ENCODE assay signal across 12 cellular contexts in the genomic region with DNA sequence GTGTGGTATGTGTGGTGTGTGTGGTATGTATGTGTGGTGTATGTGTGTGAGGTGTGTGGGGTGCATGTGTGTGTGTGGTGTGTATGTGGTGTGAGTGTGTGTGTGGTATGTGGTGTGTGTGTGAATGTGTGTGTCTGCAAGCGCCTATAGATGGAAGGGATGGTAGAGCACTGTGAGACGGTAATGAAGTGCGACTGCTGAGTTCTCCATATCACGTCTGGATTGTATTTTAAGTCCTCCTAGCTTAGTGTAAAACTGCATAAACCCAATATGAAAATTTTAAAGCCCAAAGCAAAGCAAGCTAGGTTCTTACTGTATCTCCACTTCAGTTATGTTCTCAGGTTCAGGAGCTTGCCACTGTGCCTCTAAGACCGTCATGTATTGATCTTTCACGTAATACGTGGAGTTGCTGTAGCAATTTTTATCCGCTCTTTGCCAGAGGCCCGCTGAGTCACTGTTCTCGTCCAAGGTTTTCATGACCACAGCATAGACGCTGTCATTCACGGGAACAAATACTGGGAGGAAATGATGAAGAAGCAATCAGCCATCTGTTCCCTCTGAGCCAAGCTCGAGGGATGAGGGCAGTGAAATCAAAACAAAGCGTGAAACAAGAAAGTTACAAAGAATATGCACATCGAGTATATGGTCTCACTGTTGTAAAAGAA. TPM values are rescaled to one million over a fixed set of nuclear protein-coding genes. Genes with fewer than 3 reads are reported as not detected.
DNase-seq lines count a peak whose midpoint lies in the region; ATAC-seq, FAIRE-seq and TF ChIP-seq lines count a peak whose summit lies in the region.
"Had no signal": no experiment of that assay in that cellular context is flagged by ENCODE, and none has a peak within 500 bp of the region (broad histone marks: within the 10 kb centered on the region; RNA-seq: fewer than 3 reads in every experiment).

No MANE protein-coding gene starts in this region.

- ATAC-seq in GM12878 (no peak), left lung (peak; percentile 19), HG03469 (IDR thresholded peaks at IDR 0.05; ENCODE audit: unreplicated experiment) (no peak), GM21786 (IDR thresholded peaks at IDR 0.05; ENCODE audit: unreplicated experiment) (no peak)
- ATAC-seq: gastroesophageal sphincter; stimulated activated naive B cell treated with anti-CD40 and anti-IgM and Interleukin-4, amounts not matched to agents 10 μg/mL and 1 μg/mL and 100 μg/mL, for 72 hours had no signal

- H3K27ac ChIP-seq in GM12878 (ENCODE audit: control insufficient read depth, insufficient read depth) (no peak overlapping the region), left lung (no peak overlapping the region), MM.1S (ENCODE audit: low read length) (no peak overlapping the region)
- H3K27ac ChIP-seq: gastroesophageal sphincter had no signal

- in situ Hi-C loops in GM12878 (cut with MboI): no loop called here

- H2AFZ ChIP-seq in GM12878 (ENCODE audit: control insufficient read depth, low read depth, low read length): no peak overlapping the region
- H2AFZ ChIP-seq in MM.1S (ENCODE audit: low read length): no peak overlapping the region

- TF ChIP-seq RAD21 in GM12878 (IDR thresholded peaks at IDR 0.05; ENCODE audit: insufficient read depth, low read depth, low read length): no peak

- DNase-seq in DMS 273 (lab: John Stamatoyannopoulos, UW; ENCODE audit: unreplicated experiment) (peak; percentile 57), NCI-H1092 (lab: John Stamatoyannopoulos, UW) (peak; percentile 65), GM12878 (ENCODE audit: low read depth, low spot score) (no peak), left lung (no peak), GF-D8 (lab: John Stamatoyannopoulos, UW) (no peak), MM.1S (no peak)
- DNase-seq: stimulated activated naive B cell treated with anti-CD40 and anti-IgM and Interleukin-4, amounts not matched to agents 10 μg/mL and 1 μg/mL and 100 μg/mL, for 72 hours had no signal

- no peaks in the 10 kb centered on the region for H3K79me2 ChIP-seq in GM12878 (ENCODE audit: control insufficient read depth, insufficient read depth, low read length)
- H3K79me2 ChIP-seq in MM.1S (ENCODE audit: low read length): no peaks in the 10 kb centered on the region

- no peak overlapping the region for H3K4me2 ChIP-seq in GM12878 (ENCODE audit: control insufficient read depth, insufficient read depth)
- H3K4me2 ChIP-seq in MM.1S (ENCODE audit: low read depth, low read length): no peak overlapping the region

- CTCF ChIA-PET in GM12878 (lab: Yijun Ruan, JAX): interaction anchor here (1.0 kb wide), 1 partner anchor 34 kb away, joined by 3 read pairs; no protein-coding TSS in a partner anchor

- RAD21 ChIA-PET in GM12878 (lab: Charles Lee; ENCODE audit: unreplicated experiment): no interaction called here

- TF ChIP-seq CTCF in GM12878 (IDR thresholded peaks at IDR 0.05 in 2 of 3, conservative IDR thresholded peaks at IDR 0.05 in 1 of 3; ENCODE audit: control insufficient read depth in 2 of 3, extremely low read depth in 1 of 3, insufficient read depth in 1 of 3, low read depth in 3 of 3, low read length in 3 of 3) (no peak), left lung (IDR thresholded peaks at IDR 0.05) (no peak), MM.1S (IDR thresholded peaks at IDR 0.05; ENCODE audit: low read length) (no peak)

- intact Hi-C loops in GM12878 (cut with micrococcal nuclease; ENCODE audit: unreplicated experiment): no loop called here
- intact Hi-C loops in left lung (cut with DNase I): no loop called here

- no peak overlapping the region for H3K9ac ChIP-seq in GM12878 (ENCODE audit: control insufficient read depth, insufficient read depth, low read length)
- H3K9ac ChIP-seq in MM.1S (ENCODE audit: low read length): no peak overlapping the region

- POLR2A ChIA-PET in GM12878 (lab: Charles Lee): no interaction called here

- H3K36me3 ChIP-seq in GM12878 (ENCODE audit: control insufficient read depth in 2 of 2, insufficient read depth in 2 of 2, low read length in 1 of 2): no peaks in the 10 kb centered on the region
- no peaks in the 10 kb centered on the region for H3K36me3 ChIP-seq in left lung
- H3K36me3 ChIP-seq in MM.1S (replicated peaks; ENCODE audit: insufficient read depth, low read length): no peaks in the 10 kb centered on the region
- H3K36me3 ChIP-seq: gastroesophageal sphincter had no signal

- no peaks in the 10 kb centered on the region for H3F3A ChIP-seq in MM.1S (ENCODE audit: insufficient read depth, low read length)

- no peak for TF ChIP-seq POLR2A in GM12878 (IDR thresholded peaks at IDR 0.05; ENCODE audit: low read depth, low read length)

- no peaks in the 10 kb centered on the region for H3K27me3 ChIP-seq in GM12878 (replicated peaks in 1 of 2; ENCODE audit: control insufficient read depth in 2 of 2, insufficient read depth in 2 of 2, low read length in 1 of 2)
- H3K27me3 ChIP-seq in left lung: no peaks in the 10 kb centered on the region
- H3K27me3 ChIP-seq in MM.1S (replicated peaks; ENCODE audit: insufficient read depth, low read length): no peaks in the 10 kb centered on the region
- H3K27me3 ChIP-seq: gastroesophageal sphincter had no signal

- H3K9me3 ChIP-seq in GM12878 (replicated peaks; ENCODE audit: control insufficient read depth, insufficient read depth, low read length) (no peaks in the 10 kb centered on the region), left lung (no peaks in the 10 kb centered on the region), MM.1S (replicated peaks; ENCODE audit: insufficient read depth, low read length) (no peaks in the 10 kb centered on the region)
- H3K9me3 ChIP-seq: gastroesophageal sphincter had no signal

- WGBS in GM12878 (ENCODE audit: insufficient coverage, insufficient replicate concordance, low lambda C conversion rate, missing lambda C conversion rate): 92% methylated on average over 13 of the region's 15 CpGs

- FAIRE-seq in GM12878 (lab: Jason Lieb, UNC): peak; percentile 84
- FAIRE-seq: H54 had no signal

- SMC1A ChIA-PET in GM12878 (lab: Charles Lee; ENCODE audit: uncharacterized antibody, unreplicated experiment): no interaction called here

- H3K4me1 ChIP-seq in GM12878 (ENCODE audit: control insufficient read depth, insufficient read depth, low read length): no peaks in the 10 kb centered on the region
- H3K4me1 ChIP-seq in left lung: no peaks in the 10 kb centered on the region
- no peaks in the 10 kb centered on the region for H3K4me1 ChIP-seq in MM.1S (ENCODE audit: low read length)
- H3K4me1 ChIP-seq: gastroesophageal sphincter had no signal

- TF ChIP-seq EP300 in GM12878 (IDR thresholded peaks at IDR 0.05; ENCODE audit: borderline replicate concordance in 1 of 2, control insufficient read depth in 1 of 2, low read depth in 2 of 2, low read length in 2 of 2): no peak

- no peaks in the 10 kb centered on the region for H3K9me2 ChIP-seq in MM.1S (replicated peaks; ENCODE audit: insufficient read depth, low read length)

- no peak overlapping the region for H3K4me3 ChIP-seq in GM12878
- no peak overlapping the region for H3K4me3 ChIP-seq in left lung
- H3K4me3 ChIP-seq in MM.1S (ENCODE audit: low read length): no peak overlapping the region
- H3K4me3 ChIP-seq: gastroesophageal sphincter had no signal

- H4K20me1 ChIP-seq in GM12878 (ENCODE audit: control insufficient read depth, insufficient read depth) (no peaks in the 10 kb centered on the region), MM.1S (ENCODE audit: insufficient read depth, low read length) (no peaks in the 10 kb centered on the region)

- no TSS peak for BruUV-seq in GM12878 (replicated peaks; lab: Mats Ljungman, UMichigan)

TF ChIP-seq in GM12878, 131 proteins besides CTCF, POLR2A, EP300 and RAD21 (continues in another document):
- TF ChIP-seq NR2F1 (conservative IDR thresholded peaks at IDR 0.05) (no peak), CHD2 (IDR thresholded peaks at IDR 0.05; ENCODE audit: borderline replicate concordance, low read depth, low read length) (no peak)

RNA-seq across cellular contexts. Expression of gene PLET1, which starts 5.5 kb away (rescaled TPM):
- not detected in 2 replicates for total RNA-seq in GM12878 (2013; cell fraction: nucleolus; rRNA removed)
- total RNA-seq in GM12878 (2014; rRNA removed) (not detected in 2 replicates), GM12878 (2014; rRNA removed; fragmentation: Illumina TruSeq; extraction: Trizol) (not detected in 2 replicates), GM12878 (2021) (not detected in 2 replicates), left lung (not detected)
- not detected for polyA plus RNA-seq in GM12878 (2011; ENCODE audit: low read depth)
- polyA plus RNA-seq in GM12878 (2011; rRNA removed) (not detected in 2 replicates), GM12878 (2014; fragmentation: Illumina TruSeq; extraction: Trizol) (not detected in 2 replicates), GM12878 (2014; fragmentation: Nextera tagmentation; extraction: Ambion mirVana) (not detected), GM12878 (2014; rRNA removed) (not detected in 2 replicates), GM12878 (2016; fragmentation: Nextera tagmentation; extraction: Ambion mirVana) (not detected)
- polyA plus RNA-seq in GM12878 (2011; cell fraction: cytosol; rRNA removed): not detected in 2 replicates
- polyA plus RNA-seq in GM12878 (2011; cell fraction: nucleus; rRNA removed): not detected in 2 replicates
- not detected in 2 replicates for polyA plus RNA-seq in GM12878 (2012)
- polyA minus RNA-seq in GM12878 (2011; rRNA and poly(A)+ RNA removed): not detected in 2 replicates
- polyA minus RNA-seq in GM12878 (2011; cell fraction: cytosol; rRNA and poly(A)+ RNA removed): not detected in 2 replicates
- polyA minus RNA-seq in GM12878 (2011; cell fraction: nucleus; rRNA and poly(A)+ RNA removed): not detected in 2 replicates
- total RNA-seq: gastroesophageal sphincter had no signal
- polyA plus RNA-seq: IgD-negative memory B cell had no signal

RNA-seq across cellular contexts. Expression of gene PTS, which starts 29.0 kb away (rescaled TPM):
- total RNA-seq in GM12878 (2013; cell fraction: nucleolus; rRNA removed): 43.8 and 49.1 TPM in 2 replicates
- total RNA-seq in GM12878 (2014; rRNA removed) (11.7 and 16.9 TPM in 2 replicates), GM12878 (2014; rRNA removed; fragmentation: Illumina TruSeq; extraction: Trizol) (13.1 and 13.2 TPM in 2 replicates), GM12878 (2021) (12.3 and 14.0 TPM in 2 replicates), left lung (10 to 100 TPM; 28.2 to 28.4 TPM)
- polyA plus RNA-seq in GM12878 (2011; ENCODE audit: low read depth): 6.2 TPM
- polyA plus RNA-seq in GM12878 (2011; rRNA removed) (15.0 and 20.2 TPM in 2 replicates), GM12878 (2014; fragmentation: Illumina TruSeq; extraction: Trizol) (11.9 and 12.4 TPM in 2 replicates), GM12878 (2014; fragmentation: Nextera tagmentation; extraction: Ambion mirVana) (10 to 100 TPM; 45.0 to 47.6 TPM), GM12878 (2014; rRNA removed) (15.5 and 15.9 TPM in 2 replicates), GM12878 (2016; fragmentation: Nextera tagmentation; extraction: Ambion mirVana) (10 to 100 TPM; 39.4 to 40.3 TPM)
- polyA plus RNA-seq in GM12878 (2011; cell fraction: cytosol; rRNA removed): 6.8 and 7.3 TPM in 2 replicates
- 11.8 and 13.1 TPM in 2 replicates for polyA plus RNA-seq in GM12878 (2011; cell fraction: nucleus; rRNA removed)
- 9.4 and 13.9 TPM in 2 replicates for polyA plus RNA-seq in GM12878 (2012)
- polyA minus RNA-seq in GM12878 (2011; rRNA and poly(A)+ RNA removed): 9.4 and 13.6 TPM in 2 replicates
- 1.9 and 4.0 TPM in 2 replicates for polyA minus RNA-seq in GM12878 (2011; cell fraction: cytosol; rRNA and poly(A)+ RNA removed)
- 9.2 and 17.0 TPM in 2 replicates for polyA minus RNA-seq in GM12878 (2011; cell fraction: nucleus; rRNA and poly(A)+ RNA removed)

Comparison
In these comparisons a context has a peak if more than half of its experiments do, and no peak if none do; other contexts are left out.
1. DNase-seq: peak in DMS 273 (single experiment) and NCI-H1092 (single experiment); none in GM12878 (single experiment), left lung (0 of 2), GF-D8 (single experiment) and MM.1S (single experiment).